ENCODE assay signal across 3 cellular contexts in the genomic region with DNA sequence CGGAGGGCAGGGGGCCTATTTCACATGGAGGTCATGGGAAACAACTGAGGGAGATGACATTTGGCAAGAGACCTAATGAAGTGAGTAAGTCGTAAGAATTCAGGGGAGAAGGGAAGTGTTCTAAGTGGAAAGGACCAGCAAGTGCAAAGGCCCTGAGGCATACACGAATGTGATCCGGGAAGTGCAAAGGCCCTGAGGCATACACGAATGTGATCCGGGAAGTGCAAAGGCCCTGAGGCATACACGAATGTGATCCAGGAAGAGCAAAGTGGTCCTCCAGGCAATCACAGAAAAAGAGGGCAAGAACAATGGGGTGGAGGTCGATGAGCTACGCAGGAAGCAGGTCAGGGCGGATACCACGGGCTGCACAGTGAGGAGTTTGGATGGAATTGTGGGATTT.
TF ChIP-seq lines count a peak whose summit lies in the region.

No MANE protein-coding gene starts in this region.

TF ChIP-seq in HepG2, 621 proteins besides CTCF, POLR2A, EP300 and RAD21:
- peak; percentile 48; the same call in 1 of the 2 replicates for TF ChIP-seq ZMYM3 (CRISPR knock-in tag; IDR thresholded peaks at IDR 0.05)
- no peak for TF ChIP-seq ZNF878 (CRISPR knock-in tag; IDR thresholded peaks at IDR 0.05)

TF ChIP-seq in WTC11, 78 proteins besides CTCF, POLR2A, EP300 and RAD21:
- TF ChIP-seq NFE2L1 (CRISPR knock-in tag; IDR thresholded peaks at IDR 0.05) (no peak), GTF2I (CRISPR knock-in tag; conservative IDR thresholded peaks at IDR 0.05) (peak; percentile 67; the same call in 1 of the 2 replicates)
- TF ChIP-seq, protein P1, sequence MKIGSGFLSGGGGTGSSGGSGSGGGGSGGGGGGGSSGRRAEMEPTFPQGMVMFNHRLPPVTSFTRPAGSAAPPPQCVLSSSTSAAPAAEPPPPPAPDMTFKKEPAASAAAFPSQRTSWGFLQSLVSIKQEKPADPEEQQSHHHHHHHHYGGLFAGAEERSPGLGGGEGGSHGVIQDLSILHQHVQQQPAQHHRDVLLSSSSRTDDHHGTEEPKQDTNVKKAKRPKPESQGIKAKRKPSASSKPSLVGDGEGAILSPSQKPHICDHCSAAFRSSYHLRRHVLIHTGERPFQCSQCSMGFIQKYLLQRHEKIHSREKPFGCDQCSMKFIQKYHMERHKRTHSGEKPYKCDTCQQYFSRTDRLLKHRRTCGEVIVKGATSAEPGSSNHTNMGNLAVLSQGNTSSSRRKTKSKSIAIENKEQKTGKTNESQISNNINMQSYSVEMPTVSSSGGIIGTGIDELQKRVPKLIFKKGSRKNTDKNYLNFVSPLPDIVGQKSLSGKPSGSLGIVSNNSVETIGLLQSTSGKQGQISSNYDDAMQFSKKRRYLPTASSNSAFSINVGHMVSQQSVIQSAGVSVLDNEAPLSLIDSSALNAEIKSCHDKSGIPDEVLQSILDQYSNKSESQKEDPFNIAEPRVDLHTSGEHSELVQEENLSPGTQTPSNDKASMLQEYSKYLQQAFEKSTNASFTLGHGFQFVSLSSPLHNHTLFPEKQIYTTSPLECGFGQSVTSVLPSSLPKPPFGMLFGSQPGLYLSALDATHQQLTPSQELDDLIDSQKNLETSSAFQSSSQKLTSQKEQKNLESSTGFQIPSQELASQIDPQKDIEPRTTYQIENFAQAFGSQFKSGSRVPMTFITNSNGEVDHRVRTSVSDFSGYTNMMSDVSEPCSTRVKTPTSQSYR (CRISPR knock-in tag; IDR thresholded peaks at IDR 0.05): no peak

TF ChIP-seq in H1, 55 proteins besides CTCF, POLR2A, EP300 and RAD21:
- TF ChIP-seq, protein P2, sequence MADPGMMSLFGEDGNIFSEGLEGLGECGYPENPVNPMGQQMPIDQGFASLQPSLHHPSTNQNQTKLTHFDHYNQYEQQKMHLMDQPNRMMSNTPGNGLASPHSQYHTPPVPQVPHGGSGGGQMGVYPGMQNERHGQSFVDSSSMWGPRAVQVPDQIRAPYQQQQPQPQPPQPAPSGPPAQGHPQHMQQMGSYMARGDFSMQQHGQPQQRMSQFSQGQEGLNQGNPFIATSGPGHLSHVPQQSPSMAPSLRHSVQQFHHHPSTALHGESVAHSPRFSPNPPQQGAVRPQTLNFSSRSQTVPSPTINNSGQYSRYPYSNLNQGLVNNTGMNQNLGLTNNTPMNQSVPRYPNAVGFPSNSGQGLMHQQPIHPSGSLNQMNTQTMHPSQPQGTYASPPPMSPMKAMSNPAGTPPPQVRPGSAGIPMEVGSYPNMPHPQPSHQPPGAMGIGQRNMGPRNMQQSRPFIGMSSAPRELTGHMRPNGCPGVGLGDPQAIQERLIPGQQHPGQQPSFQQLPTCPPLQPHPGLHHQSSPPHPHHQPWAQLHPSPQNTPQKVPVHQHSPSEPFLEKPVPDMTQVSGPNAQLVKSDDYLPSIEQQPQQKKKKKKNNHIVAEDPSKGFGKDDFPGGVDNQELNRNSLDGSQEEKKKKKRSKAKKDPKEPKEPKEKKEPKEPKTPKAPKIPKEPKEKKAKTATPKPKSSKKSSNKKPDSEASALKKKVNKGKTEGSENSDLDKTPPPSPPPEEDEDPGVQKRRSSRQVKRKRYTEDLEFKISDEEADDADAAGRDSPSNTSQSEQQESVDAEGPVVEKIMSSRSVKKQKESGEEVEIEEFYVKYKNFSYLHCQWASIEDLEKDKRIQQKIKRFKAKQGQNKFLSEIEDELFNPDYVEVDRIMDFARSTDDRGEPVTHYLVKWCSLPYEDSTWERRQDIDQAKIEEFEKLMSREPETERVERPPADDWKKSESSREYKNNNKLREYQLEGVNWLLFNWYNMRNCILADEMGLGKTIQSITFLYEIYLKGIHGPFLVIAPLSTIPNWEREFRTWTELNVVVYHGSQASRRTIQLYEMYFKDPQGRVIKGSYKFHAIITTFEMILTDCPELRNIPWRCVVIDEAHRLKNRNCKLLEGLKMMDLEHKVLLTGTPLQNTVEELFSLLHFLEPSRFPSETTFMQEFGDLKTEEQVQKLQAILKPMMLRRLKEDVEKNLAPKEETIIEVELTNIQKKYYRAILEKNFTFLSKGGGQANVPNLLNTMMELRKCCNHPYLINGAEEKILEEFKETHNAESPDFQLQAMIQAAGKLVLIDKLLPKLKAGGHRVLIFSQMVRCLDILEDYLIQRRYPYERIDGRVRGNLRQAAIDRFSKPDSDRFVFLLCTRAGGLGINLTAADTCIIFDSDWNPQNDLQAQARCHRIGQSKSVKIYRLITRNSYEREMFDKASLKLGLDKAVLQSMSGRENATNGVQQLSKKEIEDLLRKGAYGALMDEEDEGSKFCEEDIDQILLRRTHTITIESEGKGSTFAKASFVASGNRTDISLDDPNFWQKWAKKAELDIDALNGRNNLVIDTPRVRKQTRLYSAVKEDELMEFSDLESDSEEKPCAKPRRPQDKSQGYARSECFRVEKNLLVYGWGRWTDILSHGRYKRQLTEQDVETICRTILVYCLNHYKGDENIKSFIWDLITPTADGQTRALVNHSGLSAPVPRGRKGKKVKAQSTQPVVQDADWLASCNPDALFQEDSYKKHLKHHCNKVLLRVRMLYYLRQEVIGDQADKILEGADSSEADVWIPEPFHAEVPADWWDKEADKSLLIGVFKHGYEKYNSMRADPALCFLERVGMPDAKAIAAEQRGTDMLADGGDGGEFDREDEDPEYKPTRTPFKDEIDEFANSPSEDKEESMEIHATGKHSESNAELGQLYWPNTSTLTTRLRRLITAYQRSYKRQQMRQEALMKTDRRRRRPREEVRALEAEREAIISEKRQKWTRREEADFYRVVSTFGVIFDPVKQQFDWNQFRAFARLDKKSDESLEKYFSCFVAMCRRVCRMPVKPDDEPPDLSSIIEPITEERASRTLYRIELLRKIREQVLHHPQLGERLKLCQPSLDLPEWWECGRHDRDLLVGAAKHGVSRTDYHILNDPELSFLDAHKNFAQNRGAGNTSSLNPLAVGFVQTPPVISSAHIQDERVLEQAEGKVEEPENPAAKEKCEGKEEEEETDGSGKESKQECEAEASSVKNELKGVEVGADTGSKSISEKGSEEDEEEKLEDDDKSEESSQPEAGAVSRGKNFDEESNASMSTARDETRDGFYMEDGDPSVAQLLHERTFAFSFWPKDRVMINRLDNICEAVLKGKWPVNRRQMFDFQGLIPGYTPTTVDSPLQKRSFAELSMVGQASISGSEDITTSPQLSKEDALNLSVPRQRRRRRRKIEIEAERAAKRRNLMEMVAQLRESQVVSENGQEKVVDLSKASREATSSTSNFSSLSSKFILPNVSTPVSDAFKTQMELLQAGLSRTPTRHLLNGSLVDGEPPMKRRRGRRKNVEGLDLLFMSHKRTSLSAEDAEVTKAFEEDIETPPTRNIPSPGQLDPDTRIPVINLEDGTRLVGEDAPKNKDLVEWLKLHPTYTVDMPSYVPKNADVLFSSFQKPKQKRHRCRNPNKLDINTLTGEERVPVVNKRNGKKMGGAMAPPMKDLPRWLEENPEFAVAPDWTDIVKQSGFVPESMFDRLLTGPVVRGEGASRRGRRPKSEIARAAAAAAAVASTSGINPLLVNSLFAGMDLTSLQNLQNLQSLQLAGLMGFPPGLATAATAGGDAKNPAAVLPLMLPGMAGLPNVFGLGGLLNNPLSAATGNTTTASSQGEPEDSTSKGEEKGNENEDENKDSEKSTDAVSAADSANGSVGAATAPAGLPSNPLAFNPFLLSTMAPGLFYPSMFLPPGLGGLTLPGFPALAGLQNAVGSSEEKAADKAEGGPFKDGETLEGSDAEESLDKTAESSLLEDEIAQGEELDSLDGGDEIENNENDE (IDR thresholded peaks at IDR 0.05; ENCODE audit: insufficient replicate concordance, low read length): no peak
- peak; percentile 85; the same call in 1 of the 2 replicates for TF ChIP-seq KDM1A (IDR thresholded peaks at IDR 0.05; ENCODE audit: borderline replicate concordance, low read length)
- no peak for TF ChIP-seq HDAC6 (IDR thresholded peaks at IDR 0.05; ENCODE audit: low read depth, low read length)
